ENCODE assay signal across 2 cellular contexts in the genomic region with DNA sequence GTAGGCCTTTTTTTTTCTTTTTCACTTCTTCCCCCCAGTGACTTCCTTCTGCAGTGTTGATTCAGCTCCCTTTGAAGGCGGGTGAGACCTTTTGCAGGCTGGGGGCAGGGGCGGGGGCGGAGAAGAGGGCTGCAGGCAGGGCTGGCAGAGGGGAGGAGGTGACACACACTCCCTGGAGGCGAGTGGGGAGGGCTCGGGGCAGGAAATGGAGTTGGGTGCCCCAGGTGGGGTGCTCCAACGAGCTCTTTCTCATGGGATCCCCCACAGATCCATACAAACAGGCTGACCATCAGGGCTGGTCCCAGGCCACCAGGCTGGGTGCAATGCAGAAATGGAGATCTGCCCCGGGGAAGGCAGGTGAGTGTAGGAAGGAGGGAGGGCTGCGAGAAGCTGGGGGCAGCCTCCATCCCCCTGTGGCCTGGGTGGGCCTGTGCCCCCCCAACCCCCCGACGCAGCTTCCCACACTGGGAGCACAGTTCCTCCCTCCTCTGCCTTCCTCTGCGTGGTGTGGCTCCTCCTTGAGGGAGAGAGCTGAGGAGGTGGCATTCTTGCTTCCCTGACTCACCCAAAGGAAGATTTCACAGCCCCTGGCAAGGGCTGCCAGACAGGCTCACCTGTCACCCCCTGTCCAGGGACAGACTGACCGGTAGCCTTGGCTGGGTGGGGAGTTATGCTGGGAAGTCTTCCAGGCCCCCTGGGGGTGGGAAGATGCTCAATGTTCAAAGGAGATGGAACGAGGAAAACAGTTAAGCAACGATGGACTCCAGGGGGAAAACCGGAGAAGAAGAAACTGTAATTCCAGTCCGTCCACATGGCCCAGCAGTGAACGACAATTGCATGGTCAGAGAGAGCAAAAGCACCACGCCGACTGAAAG.
A peak's percentile ranks its signal among the peaks of the same experiment; 100 is the strongest.
TF ChIP-seq lines count a peak whose summit lies in the region.

No MANE protein-coding gene starts in this region.

TF ChIP-seq in GM12878, 131 proteins besides CTCF, POLR2A, EP300 and RAD21 (continued from another document and continues in another):
- TF ChIP-seq, protein P1, sequence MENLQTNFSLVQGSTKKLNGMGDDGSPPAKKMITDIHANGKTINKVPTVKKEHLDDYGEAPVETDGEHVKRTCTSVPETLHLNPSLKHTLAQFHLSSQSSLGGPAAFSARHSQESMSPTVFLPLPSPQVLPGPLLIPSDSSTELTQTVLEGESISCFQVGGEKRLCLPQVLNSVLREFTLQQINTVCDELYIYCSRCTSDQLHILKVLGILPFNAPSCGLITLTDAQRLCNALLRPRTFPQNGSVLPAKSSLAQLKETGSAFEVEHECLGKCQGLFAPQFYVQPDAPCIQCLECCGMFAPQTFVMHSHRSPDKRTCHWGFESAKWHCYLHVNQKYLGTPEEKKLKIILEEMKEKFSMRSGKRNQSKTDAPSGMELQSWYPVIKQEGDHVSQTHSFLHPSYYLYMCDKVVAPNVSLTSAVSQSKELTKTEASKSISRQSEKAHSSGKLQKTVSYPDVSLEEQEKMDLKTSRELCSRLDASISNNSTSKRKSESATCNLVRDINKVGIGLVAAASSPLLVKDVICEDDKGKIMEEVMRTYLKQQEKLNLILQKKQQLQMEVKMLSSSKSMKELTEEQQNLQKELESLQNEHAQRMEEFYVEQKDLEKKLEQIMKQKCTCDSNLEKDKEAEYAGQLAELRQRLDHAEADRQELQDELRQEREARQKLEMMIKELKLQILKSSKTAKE (IDR thresholded peaks at IDR 0.05; ENCODE audit: low read depth, poor library complexity, severe bottlenecking): no peak
- no peak for TF ChIP-seq KAT2A (conservative IDR thresholded peaks at IDR 0.05; ENCODE audit: control insufficient read depth, low read depth, low read length)
- TF ChIP-seq ATF7 (IDR thresholded peaks at IDR 0.05; ENCODE audit: low read depth): peak; percentile 90
- TF ChIP-seq CREM (IDR thresholded peaks at IDR 0.05; ENCODE audit: low read depth): peak; percentile 67
- no peak for TF ChIP-seq SREBF2 (IDR thresholded peaks at IDR 0.05; ENCODE audit: low read length)
- TF ChIP-seq EGR1 (IDR thresholded peaks at IDR 0.05; ENCODE audit: borderline replicate concordance in 1 of 2, low read depth in 2 of 2, low read length in 2 of 2): peak in 1 of 2 experiments; percentile 97; a peak in 2 of 3 replicates
- peak; percentile 82; the same call in 1 of the 2 replicates for TF ChIP-seq MTA2 (IDR thresholded peaks at IDR 0.05; ENCODE audit: low read depth)
- TF ChIP-seq TAF1 (IDR thresholded peaks at IDR 0.05; ENCODE audit: borderline replicate concordance, low read depth, low read length): peak; percentile 53; the same call in 1 of the 2 replicates
- TF ChIP-seq NFXL1 (IDR thresholded peaks at IDR 0.05; ENCODE audit: borderline replicate concordance): peak; percentile 80; the same call in 1 of the 2 replicates
- TF ChIP-seq, protein P2, sequence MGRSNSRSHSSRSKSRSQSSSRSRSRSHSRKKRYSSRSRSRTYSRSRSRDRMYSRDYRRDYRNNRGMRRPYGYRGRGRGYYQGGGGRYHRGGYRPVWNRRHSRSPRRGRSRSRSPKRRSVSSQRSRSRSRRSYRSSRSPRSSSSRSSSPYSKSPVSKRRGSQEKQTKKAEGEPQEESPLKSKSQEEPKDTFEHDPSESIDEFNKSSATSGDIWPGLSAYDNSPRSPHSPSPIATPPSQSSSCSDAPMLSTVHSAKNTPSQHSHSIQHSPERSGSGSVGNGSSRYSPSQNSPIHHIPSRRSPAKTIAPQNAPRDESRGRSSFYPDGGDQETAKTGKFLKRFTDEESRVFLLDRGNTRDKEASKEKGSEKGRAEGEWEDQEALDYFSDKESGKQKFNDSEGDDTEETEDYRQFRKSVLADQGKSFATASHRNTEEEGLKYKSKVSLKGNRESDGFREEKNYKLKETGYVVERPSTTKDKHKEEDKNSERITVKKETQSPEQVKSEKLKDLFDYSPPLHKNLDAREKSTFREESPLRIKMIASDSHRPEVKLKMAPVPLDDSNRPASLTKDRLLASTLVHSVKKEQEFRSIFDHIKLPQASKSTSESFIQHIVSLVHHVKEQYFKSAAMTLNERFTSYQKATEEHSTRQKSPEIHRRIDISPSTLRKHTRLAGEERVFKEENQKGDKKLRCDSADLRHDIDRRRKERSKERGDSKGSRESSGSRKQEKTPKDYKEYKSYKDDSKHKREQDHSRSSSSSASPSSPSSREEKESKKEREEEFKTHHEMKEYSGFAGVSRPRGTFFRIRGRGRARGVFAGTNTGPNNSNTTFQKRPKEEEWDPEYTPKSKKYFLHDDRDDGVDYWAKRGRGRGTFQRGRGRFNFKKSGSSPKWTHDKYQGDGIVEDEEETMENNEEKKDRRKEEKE (IDR thresholded peaks at IDR 0.05): no peak
- TF ChIP-seq IKZF2 (IDR thresholded peaks at IDR 0.05): peak; percentile 96 to 97
- peak; percentile 98 for TF ChIP-seq NBN (IDR thresholded peaks at IDR 0.05)
- peak; percentile 91 for TF ChIP-seq RELB (IDR thresholded peaks at IDR 0.05; ENCODE audit: low read depth)

TF ChIP-seq in HepG2, 621 proteins besides CTCF, POLR2A, EP300 and RAD21 (continued from another document and continues in another):
- TF ChIP-seq, protein P1 (CRISPR knock-in tag; IDR thresholded peaks at IDR 0.05; ENCODE audit: borderline replicate concordance): 0 out of 2 replicates have a peak, but pooled peaks have one; percentile 19
- TF ChIP-seq ZNF18 (CRISPR knock-in tag; IDR thresholded peaks at IDR 0.05; ENCODE audit: insufficient replicate concordance) (no peak), ZNF674 (CRISPR knock-in tag; IDR thresholded peaks at IDR 0.05; ENCODE audit: low read depth) (no peak), ZNF281 (CRISPR knock-in tag; IDR thresholded peaks at IDR 0.05; ENCODE audit: borderline replicate concordance) (peak; percentile 29; the same call in 1 of the 2 replicates), ZNF282 (IDR thresholded peaks at IDR 0.05; ENCODE audit: partially characterized antibody) (no peak), KDM4B (CRISPR knock-in tag; IDR thresholded peaks at IDR 0.05) (no peak), NR0B2 (CRISPR knock-in tag; IDR thresholded peaks at IDR 0.05) (no peak), ZNF652 (CRISPR knock-in tag; IDR thresholded peaks at IDR 0.05; ENCODE audit: borderline replicate concordance, low read depth) (no peak), HOXD1 (CRISPR knock-in tag; IDR thresholded peaks at IDR 0.05) (no peak), ZNF136 (CRISPR knock-in tag; IDR thresholded peaks at IDR 0.05; ENCODE audit: low read depth) (no peak), ZNF564 (CRISPR knock-in tag; IDR thresholded peaks at IDR 0.05) (no peak), ZNF251 (CRISPR knock-in tag; IDR thresholded peaks at IDR 0.05) (no peak), ZFP36L2 (CRISPR knock-in tag; IDR thresholded peaks at IDR 0.05) (no peak), HNF4A (CRISPR knock-in tag; IDR thresholded peaks at IDR 0.05) (no peak), ZBTB7B (CRISPR knock-in tag; IDR thresholded peaks at IDR 0.05) (no peak; the same call in 1 of the 2 replicates), LRRFIP1 (CRISPR knock-in tag; conservative IDR thresholded peaks at IDR 0.05) (no peak), SPEN (CRISPR knock-in tag; IDR thresholded peaks at IDR 0.05; ENCODE audit: low read depth) (no peak), ARHGAP35 (CRISPR knock-in tag; IDR thresholded peaks at IDR 0.05; ENCODE audit: borderline replicate concordance) (no peak)
- TF ChIP-seq, protein P3, sequence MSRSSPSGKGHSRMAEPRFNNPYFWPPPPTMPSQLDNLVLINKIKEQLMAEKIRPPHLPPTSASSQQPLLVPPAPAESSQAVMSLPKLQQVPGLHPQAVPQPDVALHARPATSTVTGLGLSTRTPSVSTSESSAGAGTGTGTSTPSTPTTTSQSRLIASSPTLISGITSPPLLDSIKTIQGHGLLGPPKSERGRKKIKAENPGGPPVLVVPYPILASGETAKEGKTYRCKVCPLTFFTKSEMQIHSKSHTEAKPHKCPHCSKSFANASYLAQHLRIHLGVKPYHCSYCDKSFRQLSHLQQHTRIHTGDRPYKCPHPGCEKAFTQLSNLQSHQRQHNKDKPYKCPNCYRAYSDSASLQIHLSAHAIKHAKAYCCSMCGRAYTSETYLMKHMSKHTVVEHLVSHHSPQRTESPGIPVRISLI (CRISPR knock-in tag; IDR thresholded peaks at IDR 0.05; ENCODE audit: borderline replicate concordance): peak; percentile 49; the same call in 1 of the 2 replicates
- TF ChIP-seq, protein P4, sequence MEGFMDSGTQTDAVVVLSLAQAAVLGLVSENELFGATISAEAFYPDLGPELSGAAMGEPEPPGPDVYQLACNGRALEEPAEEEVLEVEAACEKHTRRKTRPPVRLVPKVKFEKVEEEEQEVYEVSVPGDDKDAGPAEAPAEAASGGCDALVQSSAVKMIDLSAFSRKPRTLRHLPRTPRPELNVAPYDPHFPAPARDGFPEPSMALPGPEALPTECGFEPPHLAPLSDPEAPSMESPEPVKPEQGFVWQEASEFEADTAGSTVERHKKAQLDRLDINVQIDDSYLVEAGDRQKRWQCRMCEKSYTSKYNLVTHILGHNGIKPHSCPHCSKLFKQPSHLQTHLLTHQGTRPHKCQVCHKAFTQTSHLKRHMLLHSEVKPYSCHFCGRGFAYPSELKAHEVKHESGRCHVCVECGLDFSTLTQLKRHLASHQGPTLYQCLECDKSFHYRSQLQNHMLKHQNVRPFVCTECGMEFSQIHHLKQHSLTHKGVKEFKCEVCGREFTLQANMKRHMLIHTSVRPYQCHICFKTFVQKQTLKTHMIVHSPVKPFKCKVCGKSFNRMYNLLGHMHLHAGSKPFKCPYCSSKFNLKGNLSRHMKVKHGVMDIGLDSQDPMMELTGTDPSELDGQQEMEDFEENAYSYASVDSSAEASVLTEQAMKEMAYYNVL (CRISPR knock-in tag; IDR thresholded peaks at IDR 0.05; ENCODE audit: borderline replicate concordance): peak; percentile 39; the same call in 1 of the 2 replicates
- TF ChIP-seq, protein P5, sequence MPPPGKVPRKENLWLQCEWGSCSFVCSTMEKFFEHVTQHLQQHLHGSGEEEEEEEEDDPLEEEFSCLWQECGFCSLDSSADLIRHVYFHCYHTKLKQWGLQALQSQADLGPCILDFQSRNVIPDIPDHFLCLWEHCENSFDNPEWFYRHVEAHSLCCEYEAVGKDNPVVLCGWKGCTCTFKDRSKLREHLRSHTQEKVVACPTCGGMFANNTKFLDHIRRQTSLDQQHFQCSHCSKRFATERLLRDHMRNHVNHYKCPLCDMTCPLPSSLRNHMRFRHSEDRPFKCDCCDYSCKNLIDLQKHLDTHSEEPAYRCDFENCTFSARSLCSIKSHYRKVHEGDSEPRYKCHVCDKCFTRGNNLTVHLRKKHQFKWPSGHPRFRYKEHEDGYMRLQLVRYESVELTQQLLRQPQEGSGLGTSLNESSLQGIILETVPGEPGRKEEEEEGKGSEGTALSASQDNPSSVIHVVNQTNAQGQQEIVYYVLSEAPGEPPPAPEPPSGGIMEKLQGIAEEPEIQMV (CRISPR knock-in tag; IDR thresholded peaks at IDR 0.05; ENCODE audit: low read depth): no peak
